Comparison of ENCODE assay signal across 11 cellular contexts in genomic region chr18:72830109-72830508, GRCh38. TPM values are rescaled to one million over a fixed set of nuclear protein-coding genes. Genes with fewer than 3 reads are reported as not detected.
A peak's percentile ranks its signal among the peaks of the same experiment; 100 is the strongest.
DNase-seq lines count a peak whose midpoint lies in the region; ATAC-seq and TF ChIP-seq lines count a peak whose summit lies in the region.
"Had no signal": no experiment of that assay in that cellular context is flagged by ENCODE, and none has a peak within 500 bp of the region (broad histone marks: within the 10 kb centered on the region; RNA-seq: fewer than 3 reads in every experiment).

No MANE protein-coding gene starts in this region.

- H3F3A ChIP-seq in MM.1S (ENCODE audit: insufficient read depth, low read length) = no peaks in the 10 kb centered on the region

- in situ Hi-C loops in T47D (cut with HindIII; ENCODE audit: low pct_unique_long_range_greater_than_20kb, low sequenced_read_pairs) = no loop called here

- H3K36me3 ChIP-seq in MM.1S (replicated peaks; ENCODE audit: insufficient read depth, low read length) (no peaks in the 10 kb centered on the region), tibial artery (no peaks in the 10 kb centered on the region), colonic mucosa (no peaks in the 10 kb centered on the region)

- no peaks in the 10 kb centered on the region for H3K79me2 ChIP-seq in MM.1S (ENCODE audit: low read length)

- no peak for TF ChIP-seq CTCF in MM.1S (IDR thresholded peaks at IDR 0.05; ENCODE audit: low read length)
- TF ChIP-seq CTCF in tibial artery (IDR thresholded peaks at IDR 0.05) = no peak
- no peak for TF ChIP-seq CTCF in colonic mucosa (IDR thresholded peaks at IDR 0.05)

- ATAC-seq in GM21423 (IDR thresholded peaks at IDR 0.05; ENCODE audit: unreplicated experiment) = peak; percentile 44
- ATAC-seq: naive thymus-derived CD8-positive, alpha-beta T cell had no signal

- H3K4me3 ChIP-seq in MM.1S (ENCODE audit: low read length) (no peak overlapping the region), tibial artery (no peak overlapping the region), colonic mucosa (no peak overlapping the region)

- H3K27me3 ChIP-seq in MM.1S (replicated peaks; ENCODE audit: insufficient read depth, low read length) = no peaks in the 10 kb centered on the region
- H3K27me3 ChIP-seq in tibial artery = no peaks in the 10 kb centered on the region
- no peaks in the 10 kb centered on the region for H3K27me3 ChIP-seq in colonic mucosa

- H3K4me1 ChIP-seq in MM.1S (ENCODE audit: low read length) = no peaks in the 10 kb centered on the region; the same call in 1 of the 2 replicates
- H3K4me1 ChIP-seq in tibial artery = no peaks in the 10 kb centered on the region
- no peaks in the 10 kb centered on the region for H3K4me1 ChIP-seq in colonic mucosa

- intact Hi-C loops in tibial artery (cut with DNase I; ENCODE audit: low total_unique reads) (no loop called here), colonic mucosa (cut with DNase I) (no loop called here)

- no peaks in the 10 kb centered on the region for H3K9me2 ChIP-seq in MM.1S (replicated peaks; ENCODE audit: insufficient read depth, low read length)

- H2AFZ ChIP-seq in MM.1S (ENCODE audit: low read length) = no peak overlapping the region

- no peak overlapping the region for H3K4me2 ChIP-seq in MM.1S (ENCODE audit: low read depth, low read length)

- H3K9ac ChIP-seq in MM.1S (ENCODE audit: low read length) = no peak overlapping the region
- no peak overlapping the region for H3K9ac ChIP-seq in colonic mucosa (ENCODE audit: low read depth in 2 of 2, low read length in 2 of 2)

- H3K9me3 ChIP-seq in MM.1S (replicated peaks; ENCODE audit: insufficient read depth, low read length) = no peaks in the 10 kb centered on the region
- no peaks in the 10 kb centered on the region for H3K9me3 ChIP-seq in tibial artery
- no peaks in the 10 kb centered on the region for H3K9me3 ChIP-seq in colonic mucosa

- DNase-seq in MM.1S (peak; percentile 18), T47D (ENCODE audit: low read depth in 1 of 2, low spot score in 1 of 2) (peak; percentile 4 to 68), middle frontal gyrus (ENCODE audit: extremely low spot score, low spot score) (peak; percentile 82), SK-N-DZ (ENCODE audit: low spot score) (no peak), tibial artery (no peak), colonic mucosa (no peak), activated T-cell treated with anti-CD3 and anti-CD28 coated beads for 4 hours (no peak)
- DNase-seq: naive thymus-derived CD8-positive, alpha-beta T cell; NCI-H2081 treated with DMSO at 0.1 percent for 48 hours had no signal

- no peak overlapping the region for H3K27ac ChIP-seq in MM.1S (ENCODE audit: low read length)
- H3K27ac ChIP-seq in tibial artery = no peak overlapping the region
- H3K27ac ChIP-seq in colonic mucosa = no peak overlapping the region

- no peaks in the 10 kb centered on the region for H4K20me1 ChIP-seq in MM.1S (ENCODE audit: insufficient read depth, low read length)

RNA-seq across cellular contexts. Expression of gene NETO1, which starts 37.7 kb away (rescaled TPM):
- polyA plus RNA-seq in SK-N-DZ (2014; cell fraction: cytosol; rRNA removed) = 0.03 and 0.06 TPM in 2 replicates
- polyA plus RNA-seq in SK-N-DZ (2014; cell fraction: nucleus; rRNA removed) = 0.14 TPM in 1 of 2 replicates, not detected in the other
- not detected for total RNA-seq in colonic mucosa
- total RNA-seq: T-helper 2 cell treated with Interferon-gamma antibody and Interleukin-4, amounts not matched to agents 100 ng/mL and 5 ng/mL, for 36 hours had no signal
- polyA plus RNA-seq: naive thymus-derived CD8-positive, alpha-beta T cell had no signal

Comparison
In these comparisons a context has a peak if more than half of its experiments do, and no peak if none do; other contexts are left out.
1. DNase-seq: peak in MM.1S (single experiment), T47D (2 of 2) and middle frontal gyrus (single experiment); none in SK-N-DZ (single experiment), tibial artery (0 of 2), colonic mucosa (single experiment) and activated T-cell treated with anti-CD3 and anti-CD28 coated beads for 4 hours (single experiment).